In genomic region chr6:98678481-98678880, GRCh38 we compare ENCODE assay signal across 23 cellular contexts.
DNase-seq lines count a peak whose midpoint lies in the region; ATAC-seq, FAIRE-seq and TF ChIP-seq lines count a peak whose summit lies in the region.
"Had no signal": no experiment of that assay in that cellular context is flagged by ENCODE, and none has a peak within 500 bp of the region (broad histone marks: within the 10 kb centered on the region; RNA-seq: fewer than 3 reads in every experiment).

No MANE protein-coding gene starts in this region.

- in situ Hi-C loops in GM12878 (cut with MboI) = no loop called here
- in situ Hi-C loops in HepG2 (cut with HindIII; ENCODE audit: extremely low pct_ligation_motif_present, low pct_unique_long_range_greater_than_20kb) = no loop called here

- H3K4me2 ChIP-seq in GM12878 (ENCODE audit: control insufficient read depth, insufficient read depth) (no peak overlapping the region), HepG2 (ENCODE audit: low read depth, low read length) (no peak overlapping the region)
- H3K4me2 ChIP-seq: SK-N-SH had no signal

- TF ChIP-seq RAD21 in GM12878 (IDR thresholded peaks at IDR 0.05; ENCODE audit: insufficient read depth, low read depth, low read length) = no peak
- no peak for TF ChIP-seq RAD21 in HepG2 (CRISPR knock-in tag; IDR thresholded peaks at IDR 0.05)

- intact Hi-C loops in GM12878 (cut with micrococcal nuclease; ENCODE audit: unreplicated experiment) = no loop called here
- intact Hi-C loops in HepG2 (cut with micrococcal nuclease; ENCODE audit: unreplicated experiment) = no loop called here

- H4K20me1 ChIP-seq in GM12878 (ENCODE audit: control insufficient read depth, insufficient read depth) (no peaks in the 10 kb centered on the region), HepG2 (ENCODE audit: insufficient read depth, low read length) (no peaks in the 10 kb centered on the region)

- ATAC-seq in GM18909 (IDR thresholded peaks at IDR 0.05; ENCODE audit: poor library complexity, unreplicated experiment) = peak; percentile 66
- peak; percentile 77 for ATAC-seq in HG03520 (IDR thresholded peaks at IDR 0.05; ENCODE audit: unreplicated experiment)
- ATAC-seq in GM12878 = peak; percentile 77
- ATAC-seq in HepG2 = no peak
- ATAC-seq in GM19328 (IDR thresholded peaks at IDR 0.05; ENCODE audit: unreplicated experiment) = no peak
- ATAC-seq: activated naive CD8-positive, alpha-beta T cell treated with anti-CD3 and anti-CD28 coated beads, Interleukin-2, amount 50 U/mL, for 24 hours; effector memory CD8-positive, alpha-beta T cell; esophagus mucosa; left ventricle myocardium superior; right lobe of liver had no signal

- H3K9me3 ChIP-seq in GM12878 (replicated peaks; ENCODE audit: control insufficient read depth, insufficient read depth, low read length) (no peaks in the 10 kb centered on the region), HepG2 (ENCODE audit: low read length) (no peaks in the 10 kb centered on the region)
- H3K9me3 ChIP-seq: right lobe of liver, SK-N-SH had no signal

- FAIRE-seq in GM12878 (lab: Jason Lieb, UNC) (no peak), HepG2 (lab: Jason Lieb, UNC) (no peak)
- FAIRE-seq: colon, frontal cortex, G401.6 had no signal

- DNase-seq in H4 (ENCODE audit: low spot score) (peak; percentile 3), GM12878 (ENCODE audit: low read depth, low spot score) (no peak), NCI-H128 (lab: John Stamatoyannopoulos, UW; ENCODE audit: unreplicated experiment) (no peak), HepG2 (ENCODE audit: low spot score) (no peak), SHP77 treated with DMSO at 0.1 percent for 48 hours (lab: John Stamatoyannopoulos, UW) (no peak)
- DNase-seq: activated CD4-positive, alpha-beta T cell treated with anti-CD3 and anti-CD28 coated beads, Interleukin-2, amount 50 U/mL, for 48 hours; activated effector memory CD4-positive, alpha-beta T cell treated with anti-CD3 and anti-CD28 coated beads, Interleukin-2, amount 50 U/mL, for 16 hours; activated naive CD8-positive, alpha-beta T cell treated with anti-CD3 and anti-CD28 coated beads, Interleukin-2, amount 50 U/mL, for 24 hours; effector memory CD8-positive, alpha-beta T cell; hippocampal formation; left ventricle myocardium superior; NCI-H1092 treated with DMSO at 0.1 percent for 48 hours; NCI-H446 treated with DMSO at 0.1 percent for 48 hours; right lobe of liver; SK-N-SH; trophoblast cell had no signal

- TF ChIP-seq POLR2A in GM12878 (IDR thresholded peaks at IDR 0.05; ENCODE audit: low read depth, low read length) = no peak
- TF ChIP-seq POLR2A in HepG2 (IDR thresholded peaks at IDR 0.05; ENCODE audit: insufficient read depth in 1 of 2, low read depth in 2 of 2, low read length in 2 of 2) = no peak

- TF ChIP-seq EP300 in GM12878 (IDR thresholded peaks at IDR 0.05; ENCODE audit: borderline replicate concordance in 1 of 2, control insufficient read depth in 1 of 2, low read depth in 2 of 2, low read length in 2 of 2) (no peak), HepG2 (IDR thresholded peaks at IDR 0.05; ENCODE audit: low read depth in 2 of 2, low read length in 2 of 2) (no peak), HepG2 (CRISPR knock-in tag; IDR thresholded peaks at IDR 0.05; ENCODE audit: borderline replicate concordance) (no peak)

- no TSS peak for BruUV-seq in GM12878 (replicated peaks; lab: Mats Ljungman, UMichigan)
- BruUV-seq in HepG2 (replicated peaks; lab: Mats Ljungman, UMichigan) = no TSS peak

- H3K4me3 ChIP-seq in GM12878 (no peak overlapping the region), HepG2 (replicated peaks in 1 of 3; ENCODE audit: insufficient read depth in 1 of 3, low read depth in 2 of 3, low read length in 3 of 3) (no peak overlapping the region)
- H3K4me3 ChIP-seq: right lobe of liver had no signal

- H3K9ac ChIP-seq in GM12878 (ENCODE audit: control insufficient read depth, insufficient read depth, low read length) (no peak overlapping the region), HepG2 (ENCODE audit: insufficient read depth, low read depth, low read length) (no peak overlapping the region)
- H3K9ac ChIP-seq: SK-N-SH had no signal

- H3K36me3 ChIP-seq in GM12878 (ENCODE audit: control insufficient read depth in 2 of 2, insufficient read depth in 2 of 2, low read length in 1 of 2) (no peaks in the 10 kb centered on the region), HepG2 (replicated peaks in 1 of 2; ENCODE audit: control insufficient read depth in 1 of 2, insufficient read depth in 2 of 2, low read length in 2 of 2) (no peaks in the 10 kb centered on the region)
- H3K36me3 ChIP-seq: right lobe of liver had no signal

- 0% methylated on average over 2 of the region's 2 CpGs for WGBS in GM12878 (ENCODE audit: insufficient coverage, insufficient replicate concordance, low lambda C conversion rate, missing lambda C conversion rate)
- 0% methylated on average over 2 of the region's 2 CpGs for WGBS in HepG2 (ENCODE audit: low lambda C conversion rate)

- TF ChIP-seq CTCF in GM12878 (IDR thresholded peaks at IDR 0.05 in 2 of 3, conservative IDR thresholded peaks at IDR 0.05 in 1 of 3; ENCODE audit: control insufficient read depth in 2 of 3, extremely low read depth in 1 of 3, insufficient read depth in 1 of 3, low read depth in 3 of 3, low read length in 3 of 3) = no peak
- TF ChIP-seq CTCF in HepG2 (CRISPR knock-in tag; IDR thresholded peaks at IDR 0.05) = no peak

- POLR2A ChIA-PET in GM12878 (lab: Charles Lee) (no interaction called here), HepG2 (lab: Yijun Ruan, JAX) (no interaction called here)

- H3K27ac ChIP-seq in GM12878 (ENCODE audit: control insufficient read depth, insufficient read depth) (no peak overlapping the region), HepG2 (ENCODE audit: extremely low read length, insufficient read depth, low read length) (no peak overlapping the region)
- H3K27ac ChIP-seq: right lobe of liver had no signal

- SMC1A ChIA-PET in GM12878 (lab: Charles Lee; ENCODE audit: uncharacterized antibody, unreplicated experiment) = no interaction called here

- H3K79me2 ChIP-seq in GM12878 (ENCODE audit: control insufficient read depth, insufficient read depth, low read length) (no peaks in the 10 kb centered on the region), HepG2 (ENCODE audit: insufficient read depth, low read length) (no peaks in the 10 kb centered on the region)

- H3K27me3 ChIP-seq in GM12878 (replicated peaks in 1 of 2; ENCODE audit: control insufficient read depth in 2 of 2, insufficient read depth in 2 of 2, low read length in 1 of 2) = no peaks in the 10 kb centered on the region
- no peaks in the 10 kb centered on the region for H3K27me3 ChIP-seq in HepG2 (ENCODE audit: control insufficient read depth in 1 of 2, insufficient read depth in 2 of 2, low read length in 2 of 2)
- H3K27me3 ChIP-seq: right lobe of liver had no signal

- no peaks in the 10 kb centered on the region for H3K4me1 ChIP-seq in GM12878 (ENCODE audit: control insufficient read depth, insufficient read depth, low read length)
- H3K4me1 ChIP-seq in HepG2 (ENCODE audit: insufficient read depth, low read length) = no peaks in the 10 kb centered on the region
- H3K4me1 ChIP-seq: right lobe of liver had no signal

- H2AFZ ChIP-seq in GM12878 (ENCODE audit: control insufficient read depth, low read depth, low read length) (no peak overlapping the region), HepG2 (ENCODE audit: low read length) (no peak overlapping the region)

- RAD21 ChIA-PET in GM12878 (lab: Charles Lee; ENCODE audit: unreplicated experiment) = no interaction called here

- CTCF ChIA-PET in GM12878 (lab: Yijun Ruan, JAX) (no interaction called here), HepG2 (lab: Yijun Ruan, JAX; ENCODE audit: low intra/inter-chr PET ratio, low total read pairs) (no interaction called here)

TF ChIP-seq in GM12878, 131 proteins besides CTCF, POLR2A, EP300 and RAD21:
- TF ChIP-seq TCF12 (IDR thresholded peaks at IDR 0.05; ENCODE audit: low read depth, low read length) (no peak), MTA2 (IDR thresholded peaks at IDR 0.05; ENCODE audit: low read depth) (0 out of 2 replicates have a peak, but pooled peaks have one; percentile 12), IKZF1 (conservative IDR thresholded peaks at IDR 0.05) (0 out of 2 replicates have a peak, but pooled peaks have one; percentile 24), IKZF2 (IDR thresholded peaks at IDR 0.05) (peak in 1 of 2 experiments; percentile 33; a peak in 1 of 4 replicates)

TF ChIP-seq in HepG2, 621 proteins besides CTCF, POLR2A, EP300 and RAD21:
- no peak for TF ChIP-seq MAF1 (CRISPR knock-in tag; IDR thresholded peaks at IDR 0.05; ENCODE audit: borderline replicate concordance)
- TF ChIP-seq PRDM10 (CRISPR knock-in tag; IDR thresholded peaks at IDR 0.05; ENCODE audit: low read depth) = no peak
- no peak for TF ChIP-seq NR3C1 (CRISPR knock-in tag; IDR thresholded peaks at IDR 0.05)
- no peak for TF ChIP-seq KLF9 (CRISPR knock-in tag; IDR thresholded peaks at IDR 0.05; ENCODE audit: low read depth)

Comparison
In these comparisons a context has a peak if more than half of its experiments do, and no peak if none do; other contexts are left out.
1. ATAC-seq: peak in GM18909 (single experiment), HG03520 (single experiment) and GM12878 (single experiment); none in HepG2 (single experiment) and GM19328 (single experiment).